In genomic region chr5:139004374-139005307, GRCh38 we compare ENCODE assay signal across 16 cellular contexts.
DNase-seq lines count a peak whose midpoint lies in the region; ATAC-seq, FAIRE-seq and TF ChIP-seq lines count a peak whose summit lies in the region.
"Had no signal": no experiment of that assay in that cellular context is flagged by ENCODE, and none has a peak within 500 bp of the region (broad histone marks: within the 10 kb centered on the region; RNA-seq: fewer than 3 reads in every experiment).

No MANE protein-coding gene starts in this region.

- no peaks in the 10 kb centered on the region for H3K36me3 ChIP-seq in upper lobe of left lung
- H3K36me3 ChIP-seq: BE2C, HAP-1 had no signal

- H3K27me3 ChIP-seq in upper lobe of left lung: no peaks in the 10 kb centered on the region
- H3K27me3 ChIP-seq: BE2C had no signal

- CTCF ChIA-PET in A549 (lab: Yijun Ruan, JAX) (no interaction called here), WTC11 (lab: Charles Lee) (interaction anchor here (0.6 kb wide), 1 partner anchor 289 kb away, joined by 3 read pairs; no protein-coding TSS in a partner anchor)

- H3K27ac ChIP-seq in A549 (no peak overlapping the region), upper lobe of left lung (no peak overlapping the region)
- H3K27ac ChIP-seq: C4-2B had no signal

- FAIRE-seq in A549 (lab: Jason Lieb, UNC): no peak
- FAIRE-seq in H54 (lab: Jason Lieb, UNC): peak; percentile 23
- FAIRE-seq: A204.1, GM12891 had no signal

- DNase-seq in A549 (ENCODE audit: low read depth in 1 of 2, low spot score in 1 of 2) (no peak), H54 (ENCODE audit: insufficient read length, low spot score) (no peak), WTC11 (ENCODE audit: low spot score) (no peak), fibroblast of villous mesenchyme (ENCODE audit: low read depth) (peak; percentile 49), Right ventricle myocardium inferior (ENCODE audit: missing footprints) (no peak), SKM-1 (lab: John Stamatoyannopoulos, UW; ENCODE audit: unreplicated experiment) (no peak), upper lobe of left lung (no peak)
- DNase-seq: BE2C; CD4-positive, alpha-beta memory T cell; DMS79; HFFc6 had no signal

- ATAC-seq in A549: no peak
- ATAC-seq in WTC11: no peak
- ATAC-seq in Right ventricle myocardium inferior: no peak
- ATAC-seq in upper lobe of left lung (ENCODE audit: low FRiP score in 2 of 2): no peak
- ATAC-seq: GM23338 had no signal

- no peaks in the 10 kb centered on the region for H3K9me3 ChIP-seq in A549
- no peaks in the 10 kb centered on the region for H3K9me3 ChIP-seq in upper lobe of left lung
- H3K9me3 ChIP-seq: BE2C, HAP-1 had no signal

- H3K27me3 Mint-ChIP-seq in WTC11 (ENCODE audit: low read depth): no peaks in the 10 kb centered on the region
- H3K27me3 Mint-ChIP-seq: CD4-positive, alpha-beta memory T cell had no signal

- no peaks in the 10 kb centered on the region for H3K4me1 Mint-ChIP-seq in WTC11
- H3K4me1 Mint-ChIP-seq: GM23338 had no signal

- peaks cover 5% of the 10 kb centered on the region; the same call in 1 of the 2 replicates for H3K36me3 Mint-ChIP-seq in WTC11

- H3K4me2 ChIP-seq in A549: no peak overlapping the region
- H3K4me2 ChIP-seq: GM23338 had no signal

- no peak for TF ChIP-seq RAD21 in A549 (conservative IDR thresholded peaks at IDR 0.05 in 1 of 2, IDR thresholded peaks at IDR 0.05 in 1 of 2)

- intact Hi-C loops in Right ventricle myocardium inferior (cut with DNase I): no loop called here

- POLR2A ChIA-PET in A549 (lab: Yijun Ruan, JAX): no interaction called here
- POLR2A ChIA-PET in WTC11 (lab: Charles Lee): no interaction called here

- H3K4me3 ChIP-seq in A549: no peak overlapping the region
- H3K4me3 ChIP-seq in fibroblast of villous mesenchyme (ENCODE audit: low read depth, low read length): no peak overlapping the region
- no peak overlapping the region for H3K4me3 ChIP-seq in upper lobe of left lung
- H3K4me3 ChIP-seq: GM23338, HAP-1 had no signal

- H3K27ac Mint-ChIP-seq in WTC11: no peak overlapping the region
- H3K27ac Mint-ChIP-seq: CD4-positive, alpha-beta memory T cell; GM23338; HFFc6 had no signal

- no peak overlapping the region for H3K4me3 Mint-ChIP-seq in WTC11
- H3K4me3 Mint-ChIP-seq: GM23338, HFFc6 had no signal

- no peak for TF ChIP-seq CTCF in A549 (IDR thresholded peaks at IDR 0.05)
- TF ChIP-seq CTCF in WTC11 (IDR thresholded peaks at IDR 0.05): no peak
- TF ChIP-seq CTCF in fibroblast of villous mesenchyme (IDR thresholded peaks at IDR 0.05; ENCODE audit: insufficient read depth, low read depth, low read length): no peak
- TF ChIP-seq CTCF in upper lobe of left lung (IDR thresholded peaks at IDR 0.05): no peak

- WGBS in A549 (ENCODE audit: missing lambda C conversion rate): 68% methylated on average over 3 of the region's 3 CpGs
- 75 to 84% methylated on average over 3 of the region's 3 CpGs for WGBS in upper lobe of left lung, 2 donors

- TF ChIP-seq POLR2A in A549 (IDR thresholded peaks at IDR 0.05; ENCODE audit: low read length) (no peak), H54 (IDR thresholded peaks at IDR 0.05; ENCODE audit: low read depth, low read length) (no peak), upper lobe of left lung (IDR thresholded peaks at IDR 0.05) (no peak)

- H3K9me3 Mint-ChIP-seq in WTC11: peaks cover 6% of the 10 kb centered on the region
- H3K9me3 Mint-ChIP-seq: HFFc6 had no signal

- H3K4me1 ChIP-seq in A549 (no peaks in the 10 kb centered on the region), upper lobe of left lung (no peaks in the 10 kb centered on the region)
- H3K4me1 ChIP-seq: BE2C, HAP-1 had no signal

- no peak for TF ChIP-seq EP300 in A549 (IDR thresholded peaks at IDR 0.05)
- no peak for TF ChIP-seq EP300 in upper lobe of left lung (IDR thresholded peaks at IDR 0.05)

TF ChIP-seq in A549, 52 proteins besides CTCF, POLR2A, EP300 and RAD21:
- TF ChIP-seq HES2 (IDR thresholded peaks at IDR 0.05): no peak
- TF ChIP-seq JUNB (IDR thresholded peaks at IDR 0.05): no peak
- no peak for TF ChIP-seq SREBF2 (IDR thresholded peaks at IDR 0.05)
- 0 out of 4 replicates have a peak, but pooled peaks of 1 of the 2 experiments have one; percentile 7 for TF ChIP-seq CEBPB (IDR thresholded peaks at IDR 0.05)
- no peak for TF ChIP-seq MYC (IDR thresholded peaks at IDR 0.05; ENCODE audit: borderline replicate concordance, low read length)
- no peak for TF ChIP-seq FOSL2 (IDR thresholded peaks at IDR 0.05)
- no peak for TF ChIP-seq FOSL2 (CRISPR knock-in tag; IDR thresholded peaks at IDR 0.05)
- peak; percentile 41 for TF ChIP-seq MAFK (IDR thresholded peaks at IDR 0.05; ENCODE audit: partially characterized antibody)
- no peak for TF ChIP-seq SMC3 (IDR thresholded peaks at IDR 0.05)
- no peak for TF ChIP-seq MAZ (IDR thresholded peaks at IDR 0.05; ENCODE audit: borderline replicate concordance, low read depth, low read length)

TF ChIP-seq in WTC11, 78 proteins besides CTCF, POLR2A, EP300 and RAD21:
- no peak for TF ChIP-seq E2F1 (CRISPR knock-in tag; IDR thresholded peaks at IDR 0.05)
- 0 out of 2 replicates have a peak, but pooled peaks have one; percentile 24 for TF ChIP-seq GABPB1 (CRISPR knock-in tag; IDR thresholded peaks at IDR 0.05)
- no peak for TF ChIP-seq USF1 (CRISPR knock-in tag; IDR thresholded peaks at IDR 0.05)
- TF ChIP-seq CBFB (CRISPR knock-in tag; IDR thresholded peaks at IDR 0.05; ENCODE audit: low read depth): no peak
- no peak for TF ChIP-seq ESRRA (CRISPR knock-in tag; IDR thresholded peaks at IDR 0.05; ENCODE audit: borderline replicate concordance)
